17 cellular contexts compared by ENCODE assay signal in the genomic region with DNA sequence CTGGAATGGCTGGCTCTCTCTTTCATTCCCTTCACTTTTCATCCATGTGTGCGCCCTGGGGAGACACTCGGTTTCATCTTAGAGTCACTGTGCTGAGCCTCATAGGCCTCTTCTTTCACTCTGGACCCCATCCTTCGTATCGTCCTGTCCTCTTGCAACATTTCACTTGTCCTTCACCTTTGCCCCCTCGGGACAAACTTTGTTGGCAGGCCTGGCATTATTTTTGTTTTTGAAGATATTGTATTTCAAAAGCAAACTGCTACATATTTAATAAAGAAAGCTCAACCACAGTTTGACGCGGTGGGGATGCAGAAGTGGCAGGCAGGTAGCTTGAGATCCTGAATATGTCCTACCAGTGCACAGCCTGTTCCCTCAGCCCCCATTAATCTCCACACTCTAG. TPM values are rescaled to one million over a fixed set of nuclear protein-coding genes. Genes with fewer than 3 reads are reported as not detected.
DNase-seq lines count a peak whose midpoint lies in the region; ATAC-seq and TF ChIP-seq lines count a peak whose summit lies in the region.
"Had no signal": no experiment of that assay in that cellular context is flagged by ENCODE, and none has a peak within 500 bp of the region (broad histone marks: within the 10 kb centered on the region; RNA-seq: fewer than 3 reads in every experiment).

No MANE protein-coding gene starts in this region.

- H4K20me1 ChIP-seq in PC-3 (ENCODE audit: low read length), result peaks cover 60% of the 10 kb centered on the region

- no peaks in the 10 kb centered on the region for H3K9me2 ChIP-seq in PC-3 (replicated peaks; ENCODE audit: low read length)

- no peak for TF ChIP-seq POLR2A in adrenal gland (IDR thresholded peaks at IDR 0.05)

- BruUV-seq in PC-3 (replicated peaks; lab: Mats Ljungman, UMichigan), result no TSS peak

- peaks cover 49% of the 10 kb centered on the region for H3K4me1 ChIP-seq in PC-3 (ENCODE audit: insufficient read depth, low read length)
- peaks cover 51 to 96% of the 10 kb centered on the region in 2 donors for H3K4me1 ChIP-seq in adrenal gland (replicated peaks in 1 of 2)
- peaks cover 100% of the 10 kb centered on the region for H3K4me1 ChIP-seq in skeletal muscle satellite cell (ENCODE audit: control insufficient read depth, insufficient read depth, low read length)

- no peak for ATAC-seq in PC-3
- ATAC-seq: activated CD4-positive, alpha-beta T cell treated with anti-CD3 and anti-CD28 coated beads for 36 hours had no signal

- TF ChIP-seq CTCF in PC-3 (conservative IDR thresholded peaks at IDR 0.05; ENCODE audit: low read depth, low read length) (no peak), adrenal gland (IDR thresholded peaks at IDR 0.05) (no peak)

- peaks cover 22% of the 10 kb centered on the region; the same call in 1 of the 2 replicates for H3K36me3 ChIP-seq in PC-3 (ENCODE audit: low read depth, low read length)
- H3K36me3 ChIP-seq in adrenal gland (replicated peaks in 1 of 2), result no peaks in the 10 kb centered on the region
- H3K36me3 ChIP-seq in skeletal muscle satellite cell (ENCODE audit: insufficient read depth, low read length), result peaks cover 50% of the 10 kb centered on the region
- H3K36me3 ChIP-seq: colonic mucosa had no signal

- DNase-seq in PC-3, result no peak
- peak in 1 of 7 donors; percentile 16 for DNase-seq in adrenal gland
- no peak for DNase-seq in HuH-7.5 (ENCODE audit: low spot score)
- no peak for DNase-seq in T-helper 2 cell
- DNase-seq in hypothalamus (lab: John Stamatoyannopoulos, UW), result no peak
- DNase-seq: activated CD4-positive, alpha-beta T cell treated with anti-CD3 and anti-CD28 coated beads for 36 hours; activated effector memory CD4-positive, alpha-beta T cell treated with anti-CD3 and anti-CD28 coated beads, Interleukin-2, amount 50 U/mL, for 16 hours; AML-193; Kasumi-1; NCI-H1092; NCI-H2081 treated with DMSO at 0.1 percent for 48 hours; NCI-H510A; RPMI8226; stimulated activated CD4-positive, alpha-beta T cell treated with anti-CD3 and anti-CD28 coated beads, Interleukin-15, amount 100 ng/mL, for 24 hours had no signal

- H3K4me2 ChIP-seq in PC-3 (ENCODE audit: low read length) (peak overlapping the region; percentile 31; the same call in 1 of the 2 replicates), skeletal muscle satellite cell (ENCODE audit: low read length) (peak overlapping the region; percentile 38)

- H3F3A ChIP-seq in PC-3 (ENCODE audit: low read length, unreplicated experiment), result peaks cover 4% of the 10 kb centered on the region

- H3K27ac ChIP-seq in PC-3 (ENCODE audit: low read length) (peak overlapping the region; percentile 75), adrenal gland (peak overlapping the region in 3 of 5 donors; percentile 72 to 87 (median 76)), layer of hippocampus (ENCODE audit: low read depth, low read length) (peak overlapping the region; percentile 88)

- WGBS in adrenal gland, 4 donors, result 48 to 71% (median 62%) methylated on average over 7 of the region's 7 CpGs

- H3K4me3 ChIP-seq in PC-3 (ENCODE audit: low read length), result no peak overlapping the region
- no peak overlapping the region for H3K4me3 ChIP-seq in adrenal gland
- no peak overlapping the region for H3K4me3 ChIP-seq in skeletal muscle satellite cell (ENCODE audit: low read length)
- H3K4me3 ChIP-seq: colonic mucosa had no signal

- intact Hi-C loops in PC-3 (cut with micrococcal nuclease) (no loop called here), adrenal gland (cut with DNase I) (no loop called here)

- no peaks in the 10 kb centered on the region for H3K9me3 ChIP-seq in PC-3 (ENCODE audit: low read length)
- H3K9me3 ChIP-seq in adrenal gland (replicated peaks in 1 of 3), result no peaks in the 10 kb centered on the region
- H3K9me3 ChIP-seq in skeletal muscle satellite cell (replicated peaks; ENCODE audit: low read length), result no peaks in the 10 kb centered on the region
- H3K9me3 ChIP-seq: colonic mucosa had no signal

- no peak overlapping the region for H2AFZ ChIP-seq in PC-3 (ENCODE audit: low read length)

- H3K79me2 ChIP-seq in PC-3 (ENCODE audit: low read length), result peaks cover 100% of the 10 kb centered on the region

- POLR2A ChIA-PET in PC-3 (lab: Charles Lee; ENCODE audit: unreplicated experiment), result no interaction called here

- H3K9ac ChIP-seq in PC-3 (ENCODE audit: low read length) (no peak overlapping the region), skeletal muscle satellite cell (ENCODE audit: low read depth, low read length) (peak overlapping the region; percentile 89)

- CTCF ChIA-PET in PC-3 (lab: Charles Lee), result interaction anchor here (0.6 kb wide), 1 partner anchor 18 kb away, joined by 4 read pairs; no protein-coding TSS in a partner anchor

- H3K27me3 ChIP-seq in PC-3 (ENCODE audit: low read length), result no peaks in the 10 kb centered on the region
- H3K27me3 ChIP-seq in adrenal gland, result no peaks in the 10 kb centered on the region
- no peaks in the 10 kb centered on the region for H3K27me3 ChIP-seq in layer of hippocampus (ENCODE audit: control insufficient read depth, insufficient read depth, low read length)
- H3K27me3 ChIP-seq in skeletal muscle satellite cell (ENCODE audit: control insufficient read depth, insufficient read depth, low read length), result no peaks in the 10 kb centered on the region
- H3K27me3 ChIP-seq: colonic mucosa had no signal

RNA-seq across cellular contexts. Expression of a gene that starts 36.6 kb away (rescaled TPM):
- total RNA-seq in PC-3 (2014; rRNA removed) (38.1 and 46.0 TPM in 2 replicates), adrenal gland (10 to 100 TPM; 36.3 to 82.4 (median 64.2) TPM)
- polyA plus RNA-seq in adrenal gland, result 10 to 100 TPM in 2 of 3 donors, 1 to 10 TPM in 1; 4.7 to 20.8 (median 14.7) TPM
- total RNA-seq in skeletal muscle satellite cell (2012; rRNA removed), result 45.4 and 46.1 TPM in 2 replicates
